1 cellular context compared by ENCODE assay signal in the genomic region with DNA sequence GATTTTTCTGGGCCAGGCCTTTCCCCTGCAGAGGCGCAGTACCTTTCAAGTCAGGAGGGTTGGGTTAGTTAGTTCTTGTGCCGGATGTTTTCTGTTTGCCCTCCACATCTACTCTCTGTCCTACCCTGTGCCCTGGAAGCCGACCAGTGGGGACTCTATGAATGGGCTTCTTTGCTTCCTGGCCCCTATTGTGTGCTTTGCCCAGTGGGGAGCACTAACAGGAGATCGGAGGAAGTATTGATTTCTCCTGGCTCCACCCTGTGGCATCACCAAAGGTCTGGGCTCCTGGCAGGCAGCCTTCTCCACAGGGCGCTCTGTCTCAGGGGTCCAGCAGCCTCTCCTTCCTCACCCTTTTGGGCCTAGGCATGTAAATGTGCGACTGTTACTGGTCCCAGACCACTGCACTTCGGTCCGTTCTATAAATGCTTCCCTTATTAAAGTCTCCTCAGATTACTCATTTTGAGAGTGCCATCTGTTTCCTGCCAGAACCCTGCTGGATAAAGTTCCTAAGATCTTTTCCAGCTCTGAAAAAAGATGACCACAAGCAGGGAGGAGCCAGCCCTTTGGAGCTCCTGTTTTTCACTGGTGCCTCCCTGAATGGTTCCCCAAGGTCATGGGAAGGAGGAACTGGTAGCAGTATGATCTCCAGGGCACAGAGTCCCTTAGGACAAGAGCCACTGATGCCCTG.
TF ChIP-seq lines count a peak whose summit lies in the region.

No MANE protein-coding gene starts in this region.

TF ChIP-seq in HepG2, 621 proteins besides CTCF, POLR2A, EP300 and RAD21 (continued from another document and continues in another):
- TF ChIP-seq ZBTB40 (IDR thresholded peaks at IDR 0.05) (no peak), ZBTB40 (CRISPR knock-in tag; IDR thresholded peaks at IDR 0.05) (peak; percentile 52), NFE2L1 (CRISPR knock-in tag; IDR thresholded peaks at IDR 0.05; ENCODE audit: borderline replicate concordance) (no peak), ZNF12 (CRISPR knock-in tag; IDR thresholded peaks at IDR 0.05) (peak; percentile 9; the same call in 1 of the 2 replicates), TCF7 (IDR thresholded peaks at IDR 0.05; ENCODE audit: low read depth) (peak; percentile 83), ARNTL (CRISPR knock-in tag; IDR thresholded peaks at IDR 0.05) (peak; percentile 52; the same call in 1 of the 2 replicates), MTA1 (CRISPR knock-in tag; IDR thresholded peaks at IDR 0.05; ENCODE audit: borderline replicate concordance) (peak; percentile 62; the same call in 1 of the 2 replicates), ZNF563 (CRISPR knock-in tag; IDR thresholded peaks at IDR 0.05) (peak; percentile 99), GPN1 (CRISPR knock-in tag; IDR thresholded peaks at IDR 0.05; ENCODE audit: borderline replicate concordance) (no peak), ZNF350 (CRISPR knock-in tag; IDR thresholded peaks at IDR 0.05; ENCODE audit: borderline replicate concordance, low read depth) (peak; percentile 85), USF2 (IDR thresholded peaks at IDR 0.05; ENCODE audit: low read depth, low read length) (no peak), USF2 (CRISPR knock-in tag; IDR thresholded peaks at IDR 0.05; ENCODE audit: borderline replicate concordance) (no peak), ZZZ3 (CRISPR knock-in tag; IDR thresholded peaks at IDR 0.05; ENCODE audit: borderline replicate concordance) (no peak), SOX6 (IDR thresholded peaks at IDR 0.05) (no peak), SOX6 (CRISPR knock-in tag; IDR thresholded peaks at IDR 0.05) (peak; percentile 91), ZNF850 (CRISPR knock-in tag; conservative IDR thresholded peaks at IDR 0.05) (no peak), RARA (CRISPR knock-in tag; IDR thresholded peaks at IDR 0.05) (peak; percentile 77), ZNF24 (IDR thresholded peaks at IDR 0.05) (no peak), ZNF260 (CRISPR knock-in tag; IDR thresholded peaks at IDR 0.05; ENCODE audit: borderline replicate concordance, low read depth) (no peak), MED13 (CRISPR knock-in tag; IDR thresholded peaks at IDR 0.05) (0 out of 2 replicates have a peak, but pooled peaks have one; percentile 65), JDP2 (CRISPR knock-in tag; IDR thresholded peaks at IDR 0.05; ENCODE audit: borderline replicate concordance) (no peak), GTF2F1 (IDR thresholded peaks at IDR 0.05; ENCODE audit: low read length) (no peak), ELF3 (CRISPR knock-in tag; IDR thresholded peaks at IDR 0.05) (peak; percentile 70; the same call in 1 of the 2 replicates), ZNF292 (CRISPR knock-in tag; IDR thresholded peaks at IDR 0.05; ENCODE audit: borderline replicate concordance, low read depth) (peak; percentile 42; the same call in 1 of the 2 replicates), ZNF564 (CRISPR knock-in tag; IDR thresholded peaks at IDR 0.05) (no peak), THAP7 (CRISPR knock-in tag; IDR thresholded peaks at IDR 0.05) (0 out of 2 replicates have a peak, but pooled peaks have one; percentile 30), NR1H2 (CRISPR knock-in tag; IDR thresholded peaks at IDR 0.05; ENCODE audit: borderline replicate concordance, low read depth) (no peak), TSC22D2 (CRISPR knock-in tag; IDR thresholded peaks at IDR 0.05; ENCODE audit: borderline replicate concordance) (0 out of 2 replicates have a peak, but pooled peaks have one; percentile 10), RBFOX2 (IDR thresholded peaks at IDR 0.05; ENCODE audit: low read depth, low read length) (no peak; the same call in 1 of the 2 replicates), RCOR2 (CRISPR knock-in tag; IDR thresholded peaks at IDR 0.05) (peak; percentile 81), ZNF710 (CRISPR knock-in tag; IDR thresholded peaks at IDR 0.05; ENCODE audit: borderline replicate concordance) (peak; percentile 88)
- TF ChIP-seq, protein P1, sequence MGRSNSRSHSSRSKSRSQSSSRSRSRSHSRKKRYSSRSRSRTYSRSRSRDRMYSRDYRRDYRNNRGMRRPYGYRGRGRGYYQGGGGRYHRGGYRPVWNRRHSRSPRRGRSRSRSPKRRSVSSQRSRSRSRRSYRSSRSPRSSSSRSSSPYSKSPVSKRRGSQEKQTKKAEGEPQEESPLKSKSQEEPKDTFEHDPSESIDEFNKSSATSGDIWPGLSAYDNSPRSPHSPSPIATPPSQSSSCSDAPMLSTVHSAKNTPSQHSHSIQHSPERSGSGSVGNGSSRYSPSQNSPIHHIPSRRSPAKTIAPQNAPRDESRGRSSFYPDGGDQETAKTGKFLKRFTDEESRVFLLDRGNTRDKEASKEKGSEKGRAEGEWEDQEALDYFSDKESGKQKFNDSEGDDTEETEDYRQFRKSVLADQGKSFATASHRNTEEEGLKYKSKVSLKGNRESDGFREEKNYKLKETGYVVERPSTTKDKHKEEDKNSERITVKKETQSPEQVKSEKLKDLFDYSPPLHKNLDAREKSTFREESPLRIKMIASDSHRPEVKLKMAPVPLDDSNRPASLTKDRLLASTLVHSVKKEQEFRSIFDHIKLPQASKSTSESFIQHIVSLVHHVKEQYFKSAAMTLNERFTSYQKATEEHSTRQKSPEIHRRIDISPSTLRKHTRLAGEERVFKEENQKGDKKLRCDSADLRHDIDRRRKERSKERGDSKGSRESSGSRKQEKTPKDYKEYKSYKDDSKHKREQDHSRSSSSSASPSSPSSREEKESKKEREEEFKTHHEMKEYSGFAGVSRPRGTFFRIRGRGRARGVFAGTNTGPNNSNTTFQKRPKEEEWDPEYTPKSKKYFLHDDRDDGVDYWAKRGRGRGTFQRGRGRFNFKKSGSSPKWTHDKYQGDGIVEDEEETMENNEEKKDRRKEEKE (IDR thresholded peaks at IDR 0.05) = no peak
- TF ChIP-seq, protein P2, sequence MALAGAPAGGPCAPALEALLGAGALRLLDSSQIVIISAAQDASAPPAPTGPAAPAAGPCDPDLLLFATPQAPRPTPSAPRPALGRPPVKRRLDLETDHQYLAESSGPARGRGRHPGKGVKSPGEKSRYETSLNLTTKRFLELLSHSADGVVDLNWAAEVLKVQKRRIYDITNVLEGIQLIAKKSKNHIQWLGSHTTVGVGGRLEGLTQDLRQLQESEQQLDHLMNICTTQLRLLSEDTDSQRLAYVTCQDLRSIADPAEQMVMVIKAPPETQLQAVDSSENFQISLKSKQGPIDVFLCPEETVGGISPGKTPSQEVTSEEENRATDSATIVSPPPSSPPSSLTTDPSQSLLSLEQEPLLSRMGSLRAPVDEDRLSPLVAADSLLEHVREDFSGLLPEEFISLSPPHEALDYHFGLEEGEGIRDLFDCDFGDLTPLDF (CRISPR knock-in tag; IDR thresholded peaks at IDR 0.05) = no peak
- TF ChIP-seq, protein P3, sequence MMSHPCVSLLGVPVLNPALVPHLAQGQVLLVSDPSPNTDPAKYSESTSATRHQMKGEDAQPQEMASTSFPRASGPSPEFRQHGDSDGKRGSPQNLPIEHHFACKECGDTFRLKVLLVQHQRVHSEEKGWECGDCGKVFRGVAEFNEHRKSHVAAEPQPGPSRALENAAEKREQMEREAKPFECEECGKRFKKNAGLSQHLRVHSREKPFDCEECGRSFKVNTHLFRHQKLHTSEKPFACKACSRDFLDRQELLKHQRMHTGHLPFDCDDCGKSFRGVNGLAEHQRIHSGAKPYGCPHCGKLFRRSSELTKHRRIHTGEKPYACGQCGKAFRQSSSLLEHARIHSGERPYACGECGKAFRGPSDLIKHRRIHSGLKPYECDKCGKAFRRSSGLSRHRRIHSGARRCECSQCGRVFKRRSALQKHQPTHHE (CRISPR knock-in tag; IDR thresholded peaks at IDR 0.05; ENCODE audit: borderline replicate concordance) = peak; percentile 84; the same call in 1 of the 2 replicates
- TF ChIP-seq, protein P4, sequence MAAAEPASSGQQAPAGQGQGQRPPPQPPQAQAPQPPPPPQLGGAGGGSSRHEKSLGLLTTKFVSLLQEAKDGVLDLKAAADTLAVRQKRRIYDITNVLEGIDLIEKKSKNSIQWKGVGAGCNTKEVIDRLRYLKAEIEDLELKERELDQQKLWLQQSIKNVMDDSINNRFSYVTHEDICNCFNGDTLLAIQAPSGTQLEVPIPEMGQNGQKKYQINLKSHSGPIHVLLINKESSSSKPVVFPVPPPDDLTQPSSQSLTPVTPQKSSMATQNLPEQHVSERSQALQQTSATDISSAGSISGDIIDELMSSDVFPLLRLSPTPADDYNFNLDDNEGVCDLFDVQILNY (CRISPR knock-in tag; conservative IDR thresholded peaks at IDR 0.05) = no peak
